In the genomic region with DNA sequence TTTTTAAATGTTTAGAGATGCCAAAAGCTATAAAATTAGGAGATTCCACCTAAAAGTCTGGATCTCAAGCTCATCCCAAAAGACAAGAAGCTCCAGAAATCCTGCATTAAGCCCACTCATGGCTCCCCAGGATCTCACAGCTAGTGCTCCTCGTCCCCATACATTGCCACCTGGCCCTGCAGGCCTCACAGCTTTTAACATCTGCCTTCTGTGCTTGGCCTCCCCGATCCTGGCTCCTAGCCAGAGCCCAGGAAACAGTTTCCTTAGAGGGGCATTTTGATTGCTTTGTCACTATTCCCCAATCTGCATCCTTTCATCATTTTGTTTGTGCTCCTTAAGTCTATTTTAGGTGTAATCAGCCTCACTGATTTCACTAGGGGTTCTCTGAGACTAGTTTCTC, we compare ENCODE assay signal across 30 cellular contexts. TPM values are rescaled to one million over a fixed set of nuclear protein-coding genes. Genes with fewer than 3 reads are reported as not detected.
DNase-seq lines count a peak whose midpoint lies in the region; ATAC-seq, FAIRE-seq and TF ChIP-seq lines count a peak whose summit lies in the region.
"Had no signal": no experiment of that assay in that cellular context is flagged by ENCODE, and none has a peak within 500 bp of the region (broad histone marks: within the 10 kb centered on the region; RNA-seq: fewer than 3 reads in every experiment).

No MANE protein-coding gene starts in this region.

- no peaks in the 10 kb centered on the region for H3K4me1 ChIP-seq in K562 (replicated peaks in 1 of 2; ENCODE audit: control insufficient read depth in 2 of 2, insufficient read depth in 2 of 2, low read length in 2 of 2)
- H3K4me1 ChIP-seq: A549, Caco-2, SJCRH30, spleen, suprapubic skin had no signal

- H3K9ac ChIP-seq in K562 (ENCODE audit: insufficient read depth in 1 of 2, low read depth in 2 of 2, low read length in 2 of 2) = no peak overlapping the region

- WGBS in K562 (ENCODE audit: insufficient coverage, low coverage, missing lambda C conversion rate) = 0% methylated on average over 2 of the region's 2 CpGs

- H3K27me3 ChIP-seq in K562 (ENCODE audit: control insufficient read depth in 2 of 2, insufficient read depth in 2 of 2, low read length in 2 of 2) = no peaks in the 10 kb centered on the region
- H3K27me3 ChIP-seq: dorsolateral prefrontal cortex, ovary, SJCRH30, spleen, suprapubic skin had no signal

- in situ Hi-C loops in K562 (cut with MboI) = no loop called here

- no peak overlapping the region for H3K4me2 ChIP-seq in K562 (ENCODE audit: insufficient read depth, low read length)
- H3K4me2 ChIP-seq: A549 had no signal

- no peak overlapping the region for H3K27ac ChIP-seq in K562 (ENCODE audit: extremely low read depth, low read depth, low read length)
- H3K27ac ChIP-seq: A549, dorsolateral prefrontal cortex, ovary, SJCRH30, spleen, suprapubic skin had no signal

- peak; percentile 12 for DNase-seq in NCI-H510A treated with DMSO at 0.1 percent for 48 hours (lab: John Stamatoyannopoulos, UW)
- DNase-seq in NCI-H510A (lab: John Stamatoyannopoulos, UW) = no peak
- peak; percentile 36 for DNase-seq in NCI-H1092 (lab: John Stamatoyannopoulos, UW)
- peak; percentile 93 for DNase-seq in NCI-H2171 treated with DMSO at 0.1 percent for 48 hours (lab: John Stamatoyannopoulos, UW)
- no peak for DNase-seq in K562 (ENCODE audit: extremely low read depth in 1 of 4, low spot score in 3 of 4)
- DNase-seq in SK-N-DZ (ENCODE audit: low spot score) = no peak
- no peak for DNase-seq in GM19238 (ENCODE audit: insufficient read length, low spot score)
- no peak for DNase-seq in UCSD-AML1 (lab: John Stamatoyannopoulos, UW; ENCODE audit: unreplicated experiment)
- DNase-seq: activated CD4-positive, alpha-beta T cell treated with anti-CD3 and anti-CD28 coated beads for 36 hours; activated gamma-delta T cell treated with Interleukin-2 at 50 U/mL for 16 hours; activated naive CD8-positive, alpha-beta T cell treated with anti-CD3 and anti-CD28 coated beads, Interleukin-2, amount 50 U/mL, for 24 hours; activated T-cell treated with anti-CD3 and anti-CD28 coated beads, Interleukin-2, amount 50 U/mL, for 24 hours; Caco-2; cerebellar nuclear complex; dorsolateral prefrontal cortex; IMR-90; kidney; mucosa of descending colon; NCI-H2029; ovary; right cardiac atrium; spleen; stimulated activated CD4-positive, alpha-beta T cell treated with anti-CD3 and anti-CD28 coated beads, Interleukin-4, amount 100 ng/mL, for 1 hour had no signal

- no TSS peak for BruUV-seq in K562 (replicated peaks; lab: Mats Ljungman, UMichigan)

- TF ChIP-seq RAD21 in K562 (CRISPR knock-in tag; conservative IDR thresholded peaks at IDR 0.05 in 1 of 2, IDR thresholded peaks at IDR 0.05 in 1 of 2) = no peak

- no peaks in the 10 kb centered on the region for H4K20me1 ChIP-seq in K562 (replicated peaks; ENCODE audit: control insufficient read depth, insufficient read depth, low read length)

- no peaks in the 10 kb centered on the region for H3K9me1 ChIP-seq in K562 (ENCODE audit: control insufficient read depth, insufficient read depth, low read length)

- no peak for FAIRE-seq in K562 (lab: Jason Lieb, UNC)
- FAIRE-seq: A549 had no signal

- no peak overlapping the region for H3K4me3 ChIP-seq in K562
- H3K4me3 ChIP-seq: A549, dorsolateral prefrontal cortex, mucosa of descending colon, ovary, SJCRH30, spleen, suprapubic skin had no signal

- no peak for ATAC-seq in K562
- ATAC-seq: A549; activated CD4-positive, alpha-beta T cell treated with anti-CD3 and anti-CD28 coated beads for 36 hours; activated naive CD8-positive, alpha-beta T cell treated with anti-CD3 and anti-CD28 coated beads, Interleukin-2, amount 50 U/mL, for 24 hours; HCT116; mucosa of descending colon; right cardiac atrium; stimulated activated memory B cell treated with anti-CD40 and anti-IgM and Interleukin-4, amounts not matched to agents 10 μg/mL and 1 μg/mL and 100 μg/mL, for 72 hours had no signal

- intact Hi-C loops in K562 (cut with micrococcal nuclease) = no loop called here

- no peak for TF ChIP-seq EP300 in K562 (IDR thresholded peaks at IDR 0.05; ENCODE audit: low read length)

- TF ChIP-seq CTCF in K562 (IDR thresholded peaks at IDR 0.05 in 2 of 3, conservative IDR thresholded peaks at IDR 0.05 in 1 of 3; ENCODE audit: insufficient read depth in 2 of 3, low read depth in 1 of 3, low read length in 3 of 3) = no peak

- POLR2A ChIA-PET in K562 (lab: Yijun Ruan, JAX) = interaction anchor here (0.5 kb wide), 1 partner anchor 137 kb away, joined by 4 read pairs; no protein-coding TSS in a partner anchor

- no peaks in the 10 kb centered on the region for H3K36me3 ChIP-seq in K562 (ENCODE audit: control insufficient read depth, insufficient read depth, low read length)
- H3K36me3 ChIP-seq: ovary, SJCRH30, spleen, suprapubic skin had no signal

- CTCF ChIA-PET in K562 (lab: Yijun Ruan, JAX; ENCODE audit: low intra/inter-chr PET ratio) = no interaction called here

- H3K9me3 ChIP-seq in K562 (replicated peaks; ENCODE audit: control insufficient read depth, insufficient read depth, low read depth, low read length) = no peaks in the 10 kb centered on the region
- H3K9me3 ChIP-seq: A549, Caco-2, mucosa of descending colon, ovary, SJCRH30, suprapubic skin had no signal

- H2AFZ ChIP-seq in K562 (ENCODE audit: low read depth, low read length) = no peak overlapping the region

- no peaks in the 10 kb centered on the region for H3K79me2 ChIP-seq in K562 (ENCODE audit: control insufficient read depth, insufficient read depth, low read length)

- no peak for TF ChIP-seq POLR2A in K562 (conservative IDR thresholded peaks at IDR 0.05)

TF ChIP-seq in K562, 482 proteins besides CTCF, POLR2A, EP300 and RAD21:
- TF ChIP-seq, protein P1, sequence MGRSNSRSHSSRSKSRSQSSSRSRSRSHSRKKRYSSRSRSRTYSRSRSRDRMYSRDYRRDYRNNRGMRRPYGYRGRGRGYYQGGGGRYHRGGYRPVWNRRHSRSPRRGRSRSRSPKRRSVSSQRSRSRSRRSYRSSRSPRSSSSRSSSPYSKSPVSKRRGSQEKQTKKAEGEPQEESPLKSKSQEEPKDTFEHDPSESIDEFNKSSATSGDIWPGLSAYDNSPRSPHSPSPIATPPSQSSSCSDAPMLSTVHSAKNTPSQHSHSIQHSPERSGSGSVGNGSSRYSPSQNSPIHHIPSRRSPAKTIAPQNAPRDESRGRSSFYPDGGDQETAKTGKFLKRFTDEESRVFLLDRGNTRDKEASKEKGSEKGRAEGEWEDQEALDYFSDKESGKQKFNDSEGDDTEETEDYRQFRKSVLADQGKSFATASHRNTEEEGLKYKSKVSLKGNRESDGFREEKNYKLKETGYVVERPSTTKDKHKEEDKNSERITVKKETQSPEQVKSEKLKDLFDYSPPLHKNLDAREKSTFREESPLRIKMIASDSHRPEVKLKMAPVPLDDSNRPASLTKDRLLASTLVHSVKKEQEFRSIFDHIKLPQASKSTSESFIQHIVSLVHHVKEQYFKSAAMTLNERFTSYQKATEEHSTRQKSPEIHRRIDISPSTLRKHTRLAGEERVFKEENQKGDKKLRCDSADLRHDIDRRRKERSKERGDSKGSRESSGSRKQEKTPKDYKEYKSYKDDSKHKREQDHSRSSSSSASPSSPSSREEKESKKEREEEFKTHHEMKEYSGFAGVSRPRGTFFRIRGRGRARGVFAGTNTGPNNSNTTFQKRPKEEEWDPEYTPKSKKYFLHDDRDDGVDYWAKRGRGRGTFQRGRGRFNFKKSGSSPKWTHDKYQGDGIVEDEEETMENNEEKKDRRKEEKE (IDR thresholded peaks at IDR 0.05; ENCODE audit: borderline replicate concordance in 1 of 2, control insufficient read depth in 1 of 2, low read depth in 2 of 2, low read length in 1 of 2) = no peak
- 0 out of 2 replicates have a peak, but pooled peaks have one; percentile 15 for TF ChIP-seq NFIC (IDR thresholded peaks at IDR 0.05)

RNA-seq across cellular contexts. Expression of a gene that starts 14.5 kb away (rescaled TPM):
- 0.65 TPM in 1 of 2 replicates, not detected in the other for total RNA-seq in K562 (2011; cell fraction: chromatin; rRNA removed; ENCODE audit: low replicate concordance)
- total RNA-seq in K562 (2011; cell fraction: nucleolus; rRNA removed) = under 0.01 and 0.26 TPM in 2 replicates
- total RNA-seq in K562 (2011; cell fraction: nucleoplasm; rRNA removed) = 0.23 TPM in 1 of 2 replicates, not detected in the other
- 0.32 and 0.49 TPM in 2 replicates for total RNA-seq in K562 (2014; rRNA removed)
- 0.61 and 0.73 TPM in 2 replicates for total RNA-seq in K562 (2014; rRNA removed; fragmentation: Illumina TruSeq; extraction: Trizol)
- 0.75 and 0.83 TPM in 2 replicates for total RNA-seq in K562 (2015; rRNA removed; fragmentation: Illumina TruSeq; extraction: Trizol)
- 0.34 and 0.66 TPM in 2 replicates for total RNA-seq in K562 (2021)
- 0.11 and 0.15 TPM in 2 replicates for polyA plus RNA-seq in K562 (2011; rRNA removed)
- polyA plus RNA-seq in K562 (2011; cell fraction: cytosol; rRNA removed) = 0.01 TPM in 1 of 2 replicates, not detected in the other
- 0.21 and 0.24 TPM in 2 replicates for polyA plus RNA-seq in K562 (2011; cell fraction: nucleus; rRNA removed)
- 0.29 and 0.86 TPM in 2 replicates for polyA plus RNA-seq in K562 (2012)
- polyA plus RNA-seq in K562 (2014; fragmentation: Illumina TruSeq; extraction: Trizol) = 0.39 and 0.80 TPM in 2 replicates
- under 1 TPM; 0.23 to 0.38 TPM for polyA plus RNA-seq in K562 (2014; fragmentation: Nextera tagmentation; extraction: Ambion mirVana)
- 0.55 and 0.57 TPM in 2 replicates for polyA plus RNA-seq in K562 (2014; rRNA removed)
- polyA minus RNA-seq in K562 (2011; rRNA and poly(A)+ RNA removed) = 0.03 TPM in 1 of 2 replicates, not detected in the other
- not detected in 2 replicates for polyA minus RNA-seq in K562 (2011; cell fraction: cytosol; rRNA and poly(A)+ RNA removed)
- under 0.01 and 0.22 TPM in 2 replicates for polyA minus RNA-seq in K562 (2011; cell fraction: nucleus; rRNA and poly(A)+ RNA removed)
- 1.3 and 1.4 TPM in 2 replicates for polyA plus RNA-seq in SK-N-DZ (2014; cell fraction: cytosol; rRNA removed)
- polyA plus RNA-seq in SK-N-DZ (2014; cell fraction: nucleus; rRNA removed) = 2.1 and 2.6 TPM in 2 replicates
- total RNA-seq: Caco-2, IMR-90 had no signal
- polyA plus RNA-seq: BJ, fibroblast of lung, IMR-90 had no signal

Comparison
In these comparisons a context has a peak if more than half of its experiments do, and no peak if none do; other contexts are left out.
1. DNase-seq: peak in NCI-H510A treated with DMSO at 0.1 percent for 48 hours (single experiment), NCI-H1092 (single experiment) and NCI-H2171 treated with DMSO at 0.1 percent for 48 hours (single experiment); none in NCI-H510A (single experiment), K562 (0 of 4), SK-N-DZ (single experiment), GM19238 (single experiment) and UCSD-AML1 (single experiment).